8 cellular contexts compared by ENCODE assay signal in genomic region chr2:187553908-187554703, GRCh38. TPM values are rescaled to one million over a fixed set of nuclear protein-coding genes. Genes with fewer than 3 reads are reported as not detected.
A peak's percentile ranks its signal among the peaks of the same experiment; 100 is the strongest.
DNase-seq lines count a peak whose midpoint lies in the region; ATAC-seq and TF ChIP-seq lines count a peak whose summit lies in the region.

Gene TFPI, minus strand, starts transcription at chr2:187554435. Its CDS starts 50,667 bp downstream, at chr2:187503768.

- peak within 1 kb of the TSS; percentile 69 for H3K27ac Mint-ChIP-seq in Caco-2 (ENCODE audit: unreplicated experiment)

- H3K9me3 ChIP-seq in Caco-2 (no peaks in the 10 kb centered on the region), upper lobe of right lung (no peaks in the 10 kb centered on the region)

- TF ChIP-seq CTCF in Caco-2 (IDR thresholded peaks at IDR 0.05; ENCODE audit: insufficient read depth in 1 of 2, low read depth in 1 of 2, low read length in 1 of 2, severe bottlenecking in 1 of 2, unreplicated experiment in 1 of 2): no peak
- no peak for TF ChIP-seq CTCF in upper lobe of right lung (IDR thresholded peaks at IDR 0.05)

- CTCF ChIA-PET in Caco-2 (lab: Charles Lee): no interaction called here

- DNase-seq in Caco-2 (no peak), NCI-H460 (ENCODE audit: extremely low read depth, low read depth) (no peak), dermis microvascular lymphatic vessel endothelial cell (ENCODE audit: low read depth in 2 of 2) (peak; percentile 71 to 94), lung microvascular endothelial cell (ENCODE audit: low read depth in 2 of 2) (peak; percentile 84 to 88), upper lobe of right lung (no peak), caudate nucleus (lab: John Stamatoyannopoulos, UW) (no peak), hypothalamus (lab: John Stamatoyannopoulos, UW) (no peak)

- peak within 1 kb of the TSS; percentile 81 for H3K27ac ChIP-seq in upper lobe of right lung
- H3K27ac ChIP-seq in caudate nucleus (ENCODE audit: low read depth, low read length): no peak within 1 kb of the TSS

- POLR2A ChIA-PET in Caco-2 (lab: Charles Lee): no interaction called here

- H3K36me3 ChIP-seq in Caco-2 (ENCODE audit: control insufficient read depth, insufficient read depth, low read length): no peaks in the 10 kb centered on the region
- H3K36me3 ChIP-seq in upper lobe of right lung: no peaks in the 10 kb centered on the region

- H3K27me3 ChIP-seq in Caco-2 (replicated peaks; ENCODE audit: control insufficient read depth, insufficient read depth, low read length) (no peaks in the 10 kb centered on the region), upper lobe of right lung (no peaks in the 10 kb centered on the region)

- no peaks in the 10 kb centered on the region for H3K27me3 Mint-ChIP-seq in Caco-2 (ENCODE audit: insufficient read depth, unreplicated experiment)

- H3K36me3 Mint-ChIP-seq in Caco-2 (ENCODE audit: insufficient read depth, unreplicated experiment): no peaks in the 10 kb centered on the region

- ATAC-seq in upper lobe of right lung (peak; percentile 78), HG02678 (IDR thresholded peaks at IDR 0.05; ENCODE audit: unreplicated experiment) (no peak)

- intact Hi-C loops in Caco-2 (cut with micrococcal nuclease; ENCODE audit: unreplicated experiment) (no loop called here), upper lobe of right lung (cut with DNase I) (no loop called here)

- H3K4me1 ChIP-seq in Caco-2 (0 out of 2 replicates have a peak, but pooled peaks cover 8% of the 10 kb centered on the region), upper lobe of right lung (peaks cover 19% of the 10 kb centered on the region)

- H3K4me3 Mint-ChIP-seq in Caco-2 (ENCODE audit: unreplicated experiment): peak within 1 kb of the TSS; percentile 63

- H3K9me3 Mint-ChIP-seq in Caco-2 (ENCODE audit: unreplicated experiment): no peaks in the 10 kb centered on the region

- H3K4me3 ChIP-seq in Caco-2 (ENCODE audit: low read depth, low read length) (peak within 1 kb of the TSS; percentile 6), upper lobe of right lung (peak within 1 kb of the TSS; percentile 62)

- H3K4me1 Mint-ChIP-seq in Caco-2 (ENCODE audit: low read depth, unreplicated experiment): peaks cover 16% of the 10 kb centered on the region

- BruUV-seq in Caco-2 (replicated peaks; lab: Mats Ljungman, UMichigan): TSS peak; percentile 24

RNA-seq across cellular contexts. Expression of gene TFPI, which starts in this region (rescaled TPM):
- 31.0 and 40.2 TPM in 2 replicates for total RNA-seq in Caco-2 (2022)
- 209 and 219 TPM in 2 replicates for total RNA-seq in NCI-H460 (2014; rRNA removed; shearing (Covaris generic))
- 106 and 110 TPM in 2 replicates for polyA plus RNA-seq in NCI-H460 (2014; cell fraction: nucleus; rRNA removed)
- 716 and 1,528 TPM in 2 replicates for total RNA-seq in dermis microvascular lymphatic vessel endothelial cell
- total RNA-seq in lung microvascular endothelial cell: 814 and 1,922 TPM in 2 replicates
- total RNA-seq in upper lobe of right lung: 366 TPM

Comparison
In these comparisons a context has a peak if more than half of its experiments do, and no peak if none do; other contexts are left out.
1. DNase-seq: peak in dermis microvascular lymphatic vessel endothelial cell (2 of 2) and lung microvascular endothelial cell (2 of 2); none in Caco-2 (0 of 2), NCI-H460 (single experiment), upper lobe of right lung (single experiment), caudate nucleus (0 of 61) and hypothalamus (0 of 51).